Comparison of ENCODE assay signal across 33 cellular contexts in genomic region chr2:187296869-187297268, GRCh38.
"Had no signal": no experiment of that assay in that cellular context is flagged by ENCODE, and none has a peak within 500 bp of the region (broad histone marks: within the 10 kb centered on the region; RNA-seq: fewer than 3 reads in every experiment).

No MANE protein-coding gene starts in this region.

- H3K36me3 Mint-ChIP-seq: activated CD4-positive, alpha-beta memory T cell treated with anti-CD3 and anti-CD28 coated beads for 36 hours; activated naive CD4-positive, alpha-beta T cell treated with anti-CD3 and anti-CD28 coated beads, Interleukin-2, amount 50 U/mL, for 72 hours; activated naive CD8-positive, alpha-beta T cell treated with anti-CD3 and anti-CD28 coated beads for 36 hours had no signal

- H3K4me3 Mint-ChIP-seq: activated B cell treated with CpG ODN at 0.5 μM for 24 hours; activated CD4-positive, alpha-beta memory T cell treated with anti-CD3 and anti-CD28 coated beads for 36 hours; activated CD4-positive, alpha-beta T cell treated with anti-CD3 and anti-CD28 coated beads, Interleukin-2, amount 10 ng/mL, durations not matched to agents 24 days and 14 days; activated CD8-positive, alpha-beta T cell treated with anti-CD3 and anti-CD28 coated beads for 36 hours; activated naive CD4-positive, alpha-beta T cell treated with anti-CD3 and anti-CD28 coated beads for 36 hours; activated naive CD8-positive, alpha-beta T cell treated with anti-CD3 and anti-CD28 coated beads for 36 hours; activated T-cell treated with anti-CD3 and anti-CD28 coated beads, Interleukin-2, amount 50 U/mL, for 4 hours; activated T-cell treated with anti-CD3 and anti-CD28 coated beads, Interleukin-2, amount 50 U/mL, for 72 hours; activated T-helper 1 cell treated with anti-CD3 and anti-CD28 coated beads, Interleukin-12 subunit alpha, Interleukin-12 subunit beta, Interleukin-2, Interleukin-4 antibody, amounts not matched to agents 30 ng/mL and 10 ng/mL and 1 ng/mL, durations not matched to agents 14 hours and 24 hours and 36 hours; activated T-helper 17 cell treated with anti-CD3 and anti-CD28 coated beads, Interleukin-2, amount 50 U/mL, for 72 hours; T-helper 1 cell treated with Interleukin-12 subunit alpha and Interleukin-12 subunit beta and Interleukin-4 antibody, amounts not matched to agents 30 μg/mL and 1 μg/mL, for 36 hours; T-helper 2 cell treated with Interferon-gamma antibody and Interleukin-4, amounts not matched to agents 5 μg/mL and 100 μg/mL, for 36 hours had no signal

- H3K4me1 Mint-ChIP-seq: activated B cell treated with CpG ODN at 0.5 μM for 24 hours; activated CD4-positive, alpha-beta T cell treated with anti-CD3 and anti-CD28 coated beads, Interleukin-2, amount 10 ng/mL, durations not matched to agents 24 days and 14 days; activated naive CD8-positive, alpha-beta T cell treated with anti-CD3 and anti-CD28 coated beads for 36 hours; activated T-helper 17 cell treated with anti-CD3 and anti-CD28 coated beads, Interleukin-2, amount 50 U/mL, for 72 hours had no signal

- H3K9me3 Mint-ChIP-seq: activated CD4-positive, alpha-beta memory T cell treated with anti-CD3 and anti-CD28 coated beads for 36 hours; activated CD4-positive, alpha-beta T cell treated with anti-CD3 and anti-CD28 coated beads, Interleukin-2, amount 10 ng/mL, durations not matched to agents 24 days and 14 days; activated CD8-positive, alpha-beta T cell treated with anti-CD3 and anti-CD28 coated beads for 36 hours; activated T-helper 1 cell treated with anti-CD3 and anti-CD28 coated beads, Interleukin-12 subunit alpha, Interleukin-12 subunit beta, Interleukin-2, Interleukin-4 antibody, amounts not matched to agents 30 ng/mL and 10 ng/mL and 1 ng/mL, durations not matched to agents 14 hours and 24 hours and 36 hours; activated T-helper 17 cell treated with anti-CD3 and anti-CD28 coated beads, Interleukin-2, amount 50 U/mL, for 72 hours; T-helper 1 cell treated with Interleukin-12 subunit alpha and Interleukin-12 subunit beta and Interleukin-4 antibody, amounts not matched to agents 30 μg/mL and 1 μg/mL, for 36 hours; T-helper 2 cell treated with Interferon-gamma antibody and Interleukin-4, amounts not matched to agents 5 μg/mL and 100 μg/mL, for 36 hours had no signal

- ATAC-seq: activated CD8-positive, alpha-beta T cell treated with anti-CD3 and anti-CD28 coated beads for 36 hours; activated naive CD4-positive, alpha-beta T cell treated with anti-CD3 and anti-CD28 coated beads, Interleukin-2, amount 50 U/mL, for 72 hours; activated T-cell treated with anti-CD3 and anti-CD28 coated beads, Interleukin-2, amount 50 U/mL, for 4 hours; activated T-cell treated with anti-CD3 and anti-CD28 coated beads, Interleukin-2, amount 50 U/mL, for 72 hours; activated T-helper 17 cell treated with anti-CD3 and anti-CD28 coated beads, Interleukin-2, amount 50 U/mL, for 72 hours; body of pancreas had no signal

- H3K27me3 Mint-ChIP-seq: activated B cell treated with CpG ODN at 0.5 μM for 24 hours; activated CD4-positive, alpha-beta memory T cell treated with anti-CD3 and anti-CD28 coated beads for 36 hours; activated CD4-positive, alpha-beta T cell treated with anti-CD3 and anti-CD28 coated beads, Interleukin-2, amount 10 ng/mL, durations not matched to agents 24 days and 14 days; activated CD8-positive, alpha-beta T cell treated with anti-CD3 and anti-CD28 coated beads for 36 hours; activated naive CD8-positive, alpha-beta T cell treated with anti-CD3 and anti-CD28 coated beads for 36 hours; activated T-helper 17 cell treated with anti-CD3 and anti-CD28 coated beads, Interleukin-2, amount 50 U/mL, for 72 hours had no signal

- DNase-seq: activated B cell treated with CpG ODN at 0.5 μM for 24 hours; activated CD4-positive, alpha-beta memory T cell treated with anti-CD3 and anti-CD28 coated beads for 36 hours; activated CD4-positive, alpha-beta T cell treated with anti-CD3 and anti-CD28 coated beads for 4 hours; activated CD4-positive, alpha-beta T cell treated with anti-CD3 and anti-CD28 coated beads, Interleukin-2, amount 10 ng/mL, durations not matched to agents 24 days and 14 days; activated CD4-positive, alpha-beta T cell treated with anti-CD3 and anti-CD28 coated beads, Interleukin-2, amount 50 U/mL, for 1 hour; activated CD4-positive, alpha-beta T cell treated with anti-CD3 and anti-CD28 coated beads, Interleukin-2, amount 50 U/mL, for 4 hours; activated CD4-positive, CD25-positive, alpha-beta regulatory T cell treated with anti-CD3 and anti-CD28 coated beads, Interleukin-2, amount 50 U/mL, for 72 hours; activated CD8-positive, alpha-beta memory T cell treated with anti-CD3 and anti-CD28 coated beads, Interleukin-2, amount 50 U/mL, for 4 hours; activated CD8-positive, alpha-beta T cell treated with anti-CD3 and anti-CD28 coated beads for 36 hours; activated effector memory CD4-positive, alpha-beta T cell treated with anti-CD3 and anti-CD28 coated beads, Interleukin-2, amount 50 U/mL, for 16 hours; activated gamma-delta T cell treated with Interleukin-2 at 50 U/mL for 16 hours; activated naive CD4-positive, alpha-beta T cell; activated naive CD4-positive, alpha-beta T cell treated with anti-CD3 and anti-CD28 coated beads for 36 hours; activated naive CD4-positive, alpha-beta T cell treated with anti-CD3 and anti-CD28 coated beads, Interleukin-2, amount 50 U/mL, for 16 hours; activated naive CD8-positive, alpha-beta T cell treated with anti-CD3 and anti-CD28 coated beads for 36 hours; activated T-cell treated with anti-CD3 and anti-CD28 coated beads for 4 hours; activated T-cell treated with anti-CD3 and anti-CD28 coated beads, Interleukin-2, amount 50 U/mL, for 1 hour; activated T-cell treated with anti-CD3 and anti-CD28 coated beads, Interleukin-2, amount 50 U/mL, for 4 hours; activated T-cell treated with anti-CD3 and anti-CD28 coated beads, Interleukin-2, amount 50 U/mL, for 72 hours; adrenal gland; amniotic stem cell; aorta; body of pancreas; brain microvascular endothelial cell; central memory CD4-positive, alpha-beta T cell; T-helper 1 cell; T-helper 2 cell; T-helper 9 cell had no signal

- H3K27ac Mint-ChIP-seq: activated B cell treated with CpG ODN at 0.5 μM for 24 hours; activated CD4-positive, alpha-beta memory T cell treated with anti-CD3 and anti-CD28 coated beads for 36 hours; activated CD4-positive, alpha-beta T cell treated with anti-CD3 and anti-CD28 coated beads, Interleukin-2, amount 10 ng/mL, durations not matched to agents 24 days and 14 days; activated CD8-positive, alpha-beta T cell treated with anti-CD3 and anti-CD28 coated beads for 36 hours; activated naive CD4-positive, alpha-beta T cell treated with anti-CD3 and anti-CD28 coated beads for 36 hours; activated naive CD4-positive, alpha-beta T cell treated with anti-CD3 and anti-CD28 coated beads, Interleukin-2, amount 50 U/mL, for 72 hours; activated naive CD8-positive, alpha-beta T cell treated with anti-CD3 and anti-CD28 coated beads for 36 hours; activated T-cell treated with anti-CD3 and anti-CD28 coated beads, Interleukin-2, amount 50 U/mL, for 72 hours; activated T-helper 1 cell treated with anti-CD3 and anti-CD28 coated beads, Interleukin-12 subunit alpha, Interleukin-12 subunit beta, Interleukin-2, Interleukin-4 antibody, amounts not matched to agents 30 ng/mL and 10 ng/mL and 1 ng/mL, durations not matched to agents 14 hours and 24 hours and 36 hours; activated T-helper 17 cell treated with anti-CD3 and anti-CD28 coated beads, Interleukin-2, amount 50 U/mL, for 72 hours; T-helper 1 cell treated with Interleukin-12 subunit alpha and Interleukin-12 subunit beta and Interleukin-4 antibody, amounts not matched to agents 30 μg/mL and 1 μg/mL, for 36 hours; T-helper 2 cell treated with Interferon-gamma antibody and Interleukin-4, amounts not matched to agents 5 μg/mL and 100 μg/mL, for 36 hours had no signal
